ENCODE assay signal across 13 cellular contexts in genomic region chr1:54736685-54737084, GRCh38. TPM values are rescaled to one million over a fixed set of nuclear protein-coding genes. Genes with fewer than 3 reads are reported as not detected.
DNase-seq lines count a peak whose midpoint lies in the region; ATAC-seq and TF ChIP-seq lines count a peak whose summit lies in the region.
"Had no signal": no experiment of that assay in that cellular context is flagged by ENCODE, and none has a peak within 500 bp of the region (broad histone marks: within the 10 kb centered on the region; RNA-seq: fewer than 3 reads in every experiment).

No MANE protein-coding gene starts in this region.

- peaks cover 63% of the 10 kb centered on the region for H3K36me3 ChIP-seq in right atrium auricular region
- H3K36me3 ChIP-seq in heart left ventricle: peaks cover 0 to 99% (median 96%) of the 10 kb centered on the region in 9 donors

- WGBS in heart left ventricle, 4 donors: 92 to 94% (median 93%) methylated on average over 5 of the region's 5 CpGs

- no peaks in the 10 kb centered on the region for H3K9me3 ChIP-seq in right atrium auricular region
- no peaks in the 10 kb centered on the region for H3K9me3 ChIP-seq in heart left ventricle

- H3K27ac ChIP-seq in right atrium auricular region (no peak overlapping the region), heart left ventricle (no peak overlapping the region), layer of hippocampus (ENCODE audit: low read depth, low read length) (peak overlapping the region; percentile 17)

- H3K27me3 ChIP-seq in right atrium auricular region (no peaks in the 10 kb centered on the region), heart left ventricle (no peaks in the 10 kb centered on the region), layer of hippocampus (ENCODE audit: control insufficient read depth, insufficient read depth, low read length) (no peaks in the 10 kb centered on the region)

- intact Hi-C loops in heart left ventricle (cut with DNase I): no loop called here

- H3K4me1 ChIP-seq in right atrium auricular region: no peaks in the 10 kb centered on the region
- no peaks in the 10 kb centered on the region for H3K4me1 ChIP-seq in heart left ventricle

- no peak for ATAC-seq in heart left ventricle
- ATAC-seq in central memory CD8-positive, alpha-beta T cell (replicated peaks; ENCODE audit: extremely low read depth, poor library complexity, severe bottlenecking): no peak
- ATAC-seq in stimulated activated naive B cell treated with anti-CD40 and anti-IgM and Interleukin-4, amounts not matched to agents 10 μg/mL and 1 μg/mL and 100 μg/mL, for 72 hours (replicated peaks): no peak
- ATAC-seq: GM23338 had no signal

- peak overlapping the region; percentile 16 for H3K27ac Mint-ChIP-seq in central memory CD8-positive, alpha-beta T cell (ENCODE audit: low read depth)
- peak overlapping the region; percentile 7 for H3K27ac Mint-ChIP-seq in stimulated activated naive B cell treated with anti-CD40 and anti-IgM and Interleukin-4, amounts not matched to agents 10 μg/mL and 1 μg/mL and 100 μg/mL, for 72 hours
- H3K27ac Mint-ChIP-seq: B cell; CD4-positive, alpha-beta T cell; GM23338 had no signal

- TF ChIP-seq CTCF in right atrium auricular region (IDR thresholded peaks at IDR 0.05) (no peak), heart left ventricle (IDR thresholded peaks at IDR 0.05) (no peak), GM10266 (IDR thresholded peaks at IDR 0.05; ENCODE audit: control insufficient read depth, insufficient read depth, low read depth, missing control alignments) (no peak)

- DNase-seq in right atrium auricular region (ENCODE audit: low spot score) (peak; percentile 28), heart left ventricle (no peak), GM10266 (ENCODE audit: extremely low spot score) (no peak)
- no peak for DNase-seq in central memory CD8-positive, alpha-beta T cell (ENCODE audit: low spot score in 2 of 2)
- DNase-seq in stimulated activated naive B cell treated with anti-CD40 and anti-IgM and Interleukin-4, amounts not matched to agents 10 μg/mL and 1 μg/mL and 100 μg/mL, for 72 hours: no peak
- DNase-seq in effector CD4-positive, alpha-beta T cell: no peak
- DNase-seq: C1 segment of cervical spinal cord; CD4-positive, alpha-beta T cell; DMS79; H7 had no signal

- TF ChIP-seq POLR2A in heart left ventricle (IDR thresholded peaks at IDR 0.05): no peak

- no peaks in the 10 kb centered on the region for H3K27me3 Mint-ChIP-seq in central memory CD8-positive, alpha-beta T cell
- no peaks in the 10 kb centered on the region for H3K27me3 Mint-ChIP-seq in stimulated activated naive B cell treated with anti-CD40 and anti-IgM and Interleukin-4, amounts not matched to agents 10 μg/mL and 1 μg/mL and 100 μg/mL, for 72 hours
- H3K27me3 Mint-ChIP-seq: B cell; CD4-positive, alpha-beta T cell had no signal

- H3K36me3 Mint-ChIP-seq in central memory CD8-positive, alpha-beta T cell (ENCODE audit: insufficient read depth): peaks cover 55% of the 10 kb centered on the region
- H3K36me3 Mint-ChIP-seq in stimulated activated naive B cell treated with anti-CD40 and anti-IgM and Interleukin-4, amounts not matched to agents 10 μg/mL and 1 μg/mL and 100 μg/mL, for 72 hours: peaks cover 30 to 44% of the 10 kb centered on the region in 2 donors

- no peaks in the 10 kb centered on the region for H3K9me3 Mint-ChIP-seq in central memory CD8-positive, alpha-beta T cell
- H3K9me3 Mint-ChIP-seq in stimulated activated naive B cell treated with anti-CD40 and anti-IgM and Interleukin-4, amounts not matched to agents 10 μg/mL and 1 μg/mL and 100 μg/mL, for 72 hours: no peaks in the 10 kb centered on the region
- H3K9me3 Mint-ChIP-seq: CD4-positive, alpha-beta T cell; GM23338 had no signal

- H3K4me3 ChIP-seq in right atrium auricular region (no peak overlapping the region), heart left ventricle (peak overlapping the region in 1 of 12 donors; percentile 0)
- H3K4me3 ChIP-seq: GM23338 had no signal

- H3K4me1 Mint-ChIP-seq in central memory CD8-positive, alpha-beta T cell: peaks cover 6% of the 10 kb centered on the region
- H3K4me1 Mint-ChIP-seq in stimulated activated naive B cell treated with anti-CD40 and anti-IgM and Interleukin-4, amounts not matched to agents 10 μg/mL and 1 μg/mL and 100 μg/mL, for 72 hours: peaks cover 0 to 3% of the 10 kb centered on the region in 2 donors
- H3K4me1 Mint-ChIP-seq: B cell, GM23338 had no signal

- H3K4me3 Mint-ChIP-seq in central memory CD8-positive, alpha-beta T cell: no peak overlapping the region
- no peak overlapping the region for H3K4me3 Mint-ChIP-seq in stimulated activated naive B cell treated with anti-CD40 and anti-IgM and Interleukin-4, amounts not matched to agents 10 μg/mL and 1 μg/mL and 100 μg/mL, for 72 hours
- H3K4me3 Mint-ChIP-seq: B cell; CD4-positive, alpha-beta T cell; GM23338 had no signal

RNA-seq across cellular contexts. Expression of gene TTC4, which starts 21.0 kb away (rescaled TPM):
- total RNA-seq in right atrium auricular region (10 to 100 TPM in 1 of 2 donors, 1 to 10 TPM in 1; 9.8 to 10.3 TPM), heart left ventricle (10 to 100 TPM in 8 of 9 donors, 1 to 10 TPM in 1; 9.5 to 24.0 (median 15.2) TPM)
- polyA plus RNA-seq in heart left ventricle: 10 to 100 TPM in 1 of 2 donors, 1 to 10 TPM in 1; 9.9 to 24.1 TPM

RNA-seq across cellular contexts. Expression of gene PARS2, which starts 27.6 kb away (rescaled TPM):
- total RNA-seq in right atrium auricular region: 1 to 10 TPM; 3.9 to 4.0 TPM
- total RNA-seq in heart left ventricle: 1 to 10 TPM; 4.5 to 7.7 (median 5.3) TPM
- 1 to 10 TPM; 1.7 to 4.5 TPM for polyA plus RNA-seq in heart left ventricle
- total RNA-seq: CD4-positive, alpha-beta T cell had no signal
